Comparison of ENCODE assay signal across 16 cellular contexts in genomic region chr5:132501629-132501956, GRCh38. TPM values are rescaled to one million over a fixed set of nuclear protein-coding genes. Genes with fewer than 3 reads are reported as not detected.
A peak's percentile ranks its signal among the peaks of the same experiment; 100 is the strongest.
DNase-seq lines count a peak whose midpoint lies in the region; ATAC-seq and TF ChIP-seq lines count a peak whose summit lies in the region.
"Had no signal": no experiment of that assay in that cellular context is flagged by ENCODE, and none has a peak within 500 bp of the region (broad histone marks: within the 10 kb centered on the region; RNA-seq: fewer than 3 reads in every experiment).

No MANE protein-coding gene starts in this region.

- DNase-seq in adipocyte (ENCODE audit: low read depth): no peak
- no peak for DNase-seq in right lobe of liver
- DNase-seq in stomach: no peak
- DNase-seq in activated T-helper 1 cell treated with anti-CD3 and anti-CD28 coated beads, Interleukin-12 subunit alpha, Interleukin-12 subunit beta, Interleukin-2, Interleukin-4 antibody, amounts not matched to agents 30 ng/mL and 10 ng/mL and 1 ng/mL, durations not matched to agents 14 hours and 24 hours and 36 hours (ENCODE audit: low spot score): no peak
- DNase-seq in head of caudate nucleus: no peak
- DNase-seq: DMS 273 treated with DMSO at 0.1 percent for 48 hours had no signal

- H3K4me2 ChIP-seq in KMS-11: peak overlapping the region; percentile 50; the same call in 1 of the 2 replicates
- H3K4me2 ChIP-seq: SK-N-SH had no signal

- no peaks in the 10 kb centered on the region for H3K9me3 Mint-ChIP-seq in activated T-helper 1 cell treated with anti-CD3 and anti-CD28 coated beads, Interleukin-12 subunit alpha, Interleukin-12 subunit beta, Interleukin-2, Interleukin-4 antibody, amounts not matched to agents 30 ng/mL and 10 ng/mL and 1 ng/mL, durations not matched to agents 14 hours and 24 hours and 36 hours
- H3K9me3 Mint-ChIP-seq: nephron progenitor cell had no signal

- intact Hi-C loops in right lobe of liver (cut with DNase I) (loop anchor here (5.0 to 10.0 kb wide), 2 partner anchors 114 to 117 kb away; no protein-coding TSS in a partner anchor), stomach (cut with DNase I; ENCODE audit: low total_unique reads) (loop anchor here (10.0 kb wide), 1 partner anchor 117 kb away; no protein-coding TSS in a partner anchor), head of caudate nucleus (cut with DNase I) (loop anchor here (2.0 kb wide), 1 partner anchor 115 kb away; no protein-coding TSS in a partner anchor)
- intact Hi-C loops in activated T-helper 1 cell treated with anti-CD3 and anti-CD28 coated beads, Interleukin-12 subunit alpha, Interleukin-12 subunit beta, Interleukin-2, Interleukin-4 antibody, amounts not matched to agents 30 ng/mL and 10 ng/mL and 1 ng/mL, durations not matched to agents 14 hours and 24 hours and 36 hours (cut with micrococcal nuclease): loop anchor here (1.0 kb wide), 5 partner anchors 82 to 436 kb away; no protein-coding TSS in a partner anchor

- H3K4me1 Mint-ChIP-seq in activated T-helper 1 cell treated with anti-CD3 and anti-CD28 coated beads, Interleukin-12 subunit alpha, Interleukin-12 subunit beta, Interleukin-2, Interleukin-4 antibody, amounts not matched to agents 30 ng/mL and 10 ng/mL and 1 ng/mL, durations not matched to agents 14 hours and 24 hours and 36 hours (ENCODE audit: low read depth): peaks cover 59% of the 10 kb centered on the region

- 42% methylated on average over 3 of the region's 4 CpGs for WGBS in right lobe of liver (ENCODE audit: insufficient coverage, low coverage, low lambda C conversion rate, missing lambda C conversion rate)
- 46 to 82% (median 62%) methylated on average over 4 of the region's 4 CpGs for WGBS in stomach, 5 donors

- no peak overlapping the region for H3K9ac ChIP-seq in KMS-11
- peak overlapping the region; percentile 24 for H3K9ac ChIP-seq in adipocyte (ENCODE audit: low read length)
- H3K9ac ChIP-seq: SK-N-SH had no signal

- no peak overlapping the region for H3K4me3 ChIP-seq in KMS-11 (IDR thresholded peaks at IDR 0.05; ENCODE audit: insufficient read depth, low read depth, low read length)
- no peak overlapping the region for H3K4me3 ChIP-seq in adipocyte (ENCODE audit: low read length)
- no peak overlapping the region for H3K4me3 ChIP-seq in right lobe of liver
- H3K4me3 ChIP-seq in stomach: no peak overlapping the region
- H3K4me3 ChIP-seq: HAP-1, lung, suprapubic skin had no signal

- no peaks in the 10 kb centered on the region for H4K20me1 ChIP-seq in KMS-11 (ENCODE audit: insufficient read depth)

- no peaks in the 10 kb centered on the region for H3K9me3 ChIP-seq in adipocyte (ENCODE audit: control insufficient read depth, low read length)
- H3K9me3 ChIP-seq in right lobe of liver: no peaks in the 10 kb centered on the region
- H3K9me3 ChIP-seq in stomach: no peaks in the 10 kb centered on the region
- H3K9me3 ChIP-seq: HAP-1, SK-N-SH, suprapubic skin had no signal

- ATAC-seq in right lobe of liver (no peak), GM21529 (IDR thresholded peaks at IDR 0.05; ENCODE audit: unreplicated experiment) (no peak), HG02571 (IDR thresholded peaks at IDR 0.05; ENCODE audit: unreplicated experiment) (no peak)

- H3K27ac Mint-ChIP-seq in activated T-helper 1 cell treated with anti-CD3 and anti-CD28 coated beads, Interleukin-12 subunit alpha, Interleukin-12 subunit beta, Interleukin-2, Interleukin-4 antibody, amounts not matched to agents 30 ng/mL and 10 ng/mL and 1 ng/mL, durations not matched to agents 14 hours and 24 hours and 36 hours: no peak overlapping the region
- H3K27ac Mint-ChIP-seq: activated naive CD8-positive, alpha-beta T cell; nephron progenitor cell had no signal

- H3K79me2 ChIP-seq in KMS-11 (ENCODE audit: insufficient read depth, low read depth): no peaks in the 10 kb centered on the region

- H3K36me3 Mint-ChIP-seq in activated T-helper 1 cell treated with anti-CD3 and anti-CD28 coated beads, Interleukin-12 subunit alpha, Interleukin-12 subunit beta, Interleukin-2, Interleukin-4 antibody, amounts not matched to agents 30 ng/mL and 10 ng/mL and 1 ng/mL, durations not matched to agents 14 hours and 24 hours and 36 hours (ENCODE audit: low read depth): no peaks in the 10 kb centered on the region
- H3K36me3 Mint-ChIP-seq: activated naive CD8-positive, alpha-beta T cell had no signal

- H3K4me3 Mint-ChIP-seq in activated T-helper 1 cell treated with anti-CD3 and anti-CD28 coated beads, Interleukin-12 subunit alpha, Interleukin-12 subunit beta, Interleukin-2, Interleukin-4 antibody, amounts not matched to agents 30 ng/mL and 10 ng/mL and 1 ng/mL, durations not matched to agents 14 hours and 24 hours and 36 hours: no peak overlapping the region
- H3K4me3 Mint-ChIP-seq: activated naive CD8-positive, alpha-beta T cell; nephron progenitor cell had no signal

- H3K36me3 ChIP-seq in KMS-11 (ENCODE audit: insufficient read depth): no peaks in the 10 kb centered on the region
- H3K36me3 ChIP-seq in adipocyte (ENCODE audit: control insufficient read depth, insufficient read depth, low read length, severe bottlenecking): no peaks in the 10 kb centered on the region
- H3K36me3 ChIP-seq in right lobe of liver: no peaks in the 10 kb centered on the region
- no peaks in the 10 kb centered on the region for H3K36me3 ChIP-seq in stomach
- H3K36me3 ChIP-seq: HAP-1, suprapubic skin had no signal

- TF ChIP-seq CTCF in KMS-11 (conservative IDR thresholded peaks at IDR 0.05; ENCODE audit: low read depth, low read length): no peak
- TF ChIP-seq CTCF in right lobe of liver (IDR thresholded peaks at IDR 0.05): no peak
- TF ChIP-seq CTCF in stomach (IDR thresholded peaks at IDR 0.05): no peak

- no peak for TF ChIP-seq EP300 in stomach (IDR thresholded peaks at IDR 0.05)

- H2AFZ ChIP-seq in KMS-11 (ENCODE audit: low read depth): peak overlapping the region; percentile 31; the same call in 1 of the 2 replicates

- TF ChIP-seq POLR2A in right lobe of liver (IDR thresholded peaks at IDR 0.05) (no peak), stomach (IDR thresholded peaks at IDR 0.05) (no peak)

- peaks cover 78% of the 10 kb centered on the region for H3K4me1 ChIP-seq in KMS-11 (ENCODE audit: low read depth, poor library complexity, severe bottlenecking)
- peaks cover 25% of the 10 kb centered on the region for H3K4me1 ChIP-seq in adipocyte (ENCODE audit: control insufficient read depth, insufficient read depth, low read length)
- peaks cover 0 to 61% (median 34%) of the 10 kb centered on the region in 4 donors for H3K4me1 ChIP-seq in right lobe of liver
- H3K4me1 ChIP-seq in stomach: peaks cover 68 to 88% (median 85%) of the 10 kb centered on the region in 4 donors
- H3K4me1 ChIP-seq: HAP-1 had no signal

- H3K27me3 ChIP-seq in KMS-11 (ENCODE audit: insufficient read depth, low read depth) (no peaks in the 10 kb centered on the region), adipocyte (replicated peaks; ENCODE audit: control insufficient read depth, insufficient read depth, low read length) (no peaks in the 10 kb centered on the region), right lobe of liver (no peaks in the 10 kb centered on the region), stomach (no peaks in the 10 kb centered on the region)
- H3K27me3 ChIP-seq: suprapubic skin had no signal

- peaks cover 4% of the 10 kb centered on the region for H3K27me3 Mint-ChIP-seq in activated T-helper 1 cell treated with anti-CD3 and anti-CD28 coated beads, Interleukin-12 subunit alpha, Interleukin-12 subunit beta, Interleukin-2, Interleukin-4 antibody, amounts not matched to agents 30 ng/mL and 10 ng/mL and 1 ng/mL, durations not matched to agents 14 hours and 24 hours and 36 hours (ENCODE audit: insufficient read depth)
- H3K27me3 Mint-ChIP-seq: activated naive CD8-positive, alpha-beta T cell had no signal

- H3K27ac ChIP-seq in KMS-11 (no peak overlapping the region), right lobe of liver (peak overlapping the region; percentile 43 to 81 (median 64)), stomach (peak overlapping the region; percentile 91 to 100 (median 97))
- H3K27ac ChIP-seq: suprapubic skin had no signal

RNA-seq across cellular contexts. Expression of gene IRF1, which starts 11.0 kb away (rescaled TPM):
- total RNA-seq in right lobe of liver (10 to 100 TPM; 23.9 to 38.3 (median 30.2) TPM), stomach (100 to 1,000 TPM in 2 of 5 donors, 10 to 100 TPM in 3; 18.0 to 256 (median 91.5) TPM)
- polyA plus RNA-seq in stomach: 10 to 100 TPM; 17.1 to 80.2 (median 49.1) TPM
- total RNA-seq in activated T-helper 1 cell treated with anti-CD3 and anti-CD28 coated beads, Interleukin-12 subunit alpha, Interleukin-12 subunit beta, Interleukin-2, Interleukin-4 antibody, amounts not matched to agents 30 ng/mL and 10 ng/mL and 1 ng/mL, durations not matched to agents 14 hours and 24 hours and 36 hours: 190 and 198 TPM in 2 replicates

RNA-seq across cellular contexts. Expression of gene IL5, which starts 41.7 kb away (rescaled TPM):
- total RNA-seq in right lobe of liver (not detected), stomach (not detected)
- polyA plus RNA-seq in stomach: not detected
- 1.5 and 2.2 TPM in 2 replicates for total RNA-seq in activated T-helper 1 cell treated with anti-CD3 and anti-CD28 coated beads, Interleukin-12 subunit alpha, Interleukin-12 subunit beta, Interleukin-2, Interleukin-4 antibody, amounts not matched to agents 30 ng/mL and 10 ng/mL and 1 ng/mL, durations not matched to agents 14 hours and 24 hours and 36 hours
- total RNA-seq: bronchial epithelial cell, lung, suprapubic skin had no signal
- polyA plus RNA-seq: lung, SK-N-SH had no signal

RNA-seq across cellular contexts. Expression of gene RAD50, which starts 55.2 kb away (rescaled TPM):
- 10 to 100 TPM; 14.1 to 27.7 (median 17.9) TPM for total RNA-seq in right lobe of liver
- total RNA-seq in stomach: 10 to 100 TPM; 30.9 to 93.2 (median 46.0) TPM
- polyA plus RNA-seq in stomach: 10 to 100 TPM in 1 of 3 donors, 1 to 10 TPM in 2; 5.2 to 12.2 (median 6.6) TPM
- total RNA-seq in activated T-helper 1 cell treated with anti-CD3 and anti-CD28 coated beads, Interleukin-12 subunit alpha, Interleukin-12 subunit beta, Interleukin-2, Interleukin-4 antibody, amounts not matched to agents 30 ng/mL and 10 ng/mL and 1 ng/mL, durations not matched to agents 14 hours and 24 hours and 36 hours: 30.9 and 33.0 TPM in 2 replicates
